ENCODE assay signal across 8 cellular contexts in genomic region chr3:43296565-43296964, GRCh38. TPM values are rescaled to one million over a fixed set of nuclear protein-coding genes. Genes with fewer than 3 reads are reported as not detected.
DNase-seq lines count a peak whose midpoint lies in the region; ATAC-seq and TF ChIP-seq lines count a peak whose summit lies in the region.

No MANE protein-coding gene starts in this region.

- peaks cover 5% of the 10 kb centered on the region for H3K4me1 ChIP-seq in osteoblast (ENCODE audit: insufficient read depth, low read length)

- peak overlapping the region; percentile 60 for H3K4me3 Mint-ChIP-seq in activated B cell treated with CpG ODN at 0.5 μM for 24 hours

- H4K20me1 ChIP-seq in osteoblast (ENCODE audit: insufficient read depth, low read length): peaks cover 22% of the 10 kb centered on the region

- H3K27me3 ChIP-seq in osteoblast (ENCODE audit: insufficient read depth, low read length): no peaks in the 10 kb centered on the region

- H3K79me2 ChIP-seq in osteoblast (ENCODE audit: insufficient read depth, low read length): peaks cover 84% of the 10 kb centered on the region

- peak overlapping the region; percentile 79 for H3K27ac Mint-ChIP-seq in activated B cell treated with CpG ODN at 0.5 μM for 24 hours

- peak; percentile 33 to 62 for DNase-seq in activated CD8-positive, alpha-beta memory T cell treated with anti-CD3 and anti-CD28 coated beads for 4 hours (ENCODE audit: low read depth in 2 of 2)
- DNase-seq in activated CD8-positive, alpha-beta memory T cell treated with anti-CD3 and anti-CD28 coated beads for 24 hours: no peak
- DNase-seq in activated B cell treated with CpG ODN at 0.5 μM for 24 hours: no peak
- peak; percentile 12 to 34 for DNase-seq in erythroblast (lab: John Stamatoyannopoulos, UW)
- DNase-seq in stimulated activated CD8-positive, alpha-beta memory T cell treated with anti-CD3 and anti-CD28 coated beads, Interleukin-7, amount 100 ng/mL, for 48 hours (ENCODE audit: extremely low read depth in 1 of 2, low read depth in 1 of 2): peak; percentile 13 to 40
- no peak for DNase-seq in COLO668 (lab: John Stamatoyannopoulos, UW; ENCODE audit: unreplicated experiment)
- no peak for DNase-seq in osteoblast (ENCODE audit: insufficient read length, low spot score, missing footprints)

- CTCF ChIA-PET in activated B cell treated with CpG ODN at 0.5 μM for 24 hours (lab: Charles Lee): interaction anchor here (0.6 to 1.5 kb wide), 2 partner anchors 10 to 80 kb away, joined by 3 to 5 read pairs; partner anchors contain the start of gene SNRK

- no peaks in the 10 kb centered on the region for H3K9me3 Mint-ChIP-seq in activated B cell treated with CpG ODN at 0.5 μM for 24 hours

- ATAC-seq in HG03378 (IDR thresholded peaks at IDR 0.05; ENCODE audit: unreplicated experiment) (peak; percentile 88), activated B cell treated with CpG ODN at 0.5 μM for 24 hours (ENCODE audit: low read depth) (peak; percentile 98)

- H3K4me1 Mint-ChIP-seq in activated B cell treated with CpG ODN at 0.5 μM for 24 hours: peaks cover 74% of the 10 kb centered on the region

- no peak overlapping the region for H3K27ac ChIP-seq in osteoblast (ENCODE audit: low read depth, low read length)

- no peaks in the 10 kb centered on the region for H3K27me3 Mint-ChIP-seq in activated B cell treated with CpG ODN at 0.5 μM for 24 hours

- TF ChIP-seq CTCF in activated B cell treated with CpG ODN at 0.5 μM for 24 hours (IDR thresholded peaks at IDR 0.05) (no peak), osteoblast (IDR thresholded peaks at IDR 0.05; ENCODE audit: extremely low read depth, low read depth, low read length) (no peak)

- intact Hi-C loops in activated B cell treated with CpG ODN at 0.5 μM for 24 hours (cut with micrococcal nuclease): loop anchor here (1.0 to 2.0 kb wide), 2 partner anchors 8 to 14 kb away; no protein-coding TSS in a partner anchor

- TF ChIP-seq POLR2A in erythroblast (IDR thresholded peaks at IDR 0.05; ENCODE audit: low read length): no peak

- no peak overlapping the region for H2AFZ ChIP-seq in osteoblast (ENCODE audit: low read length)

- H3K4me2 ChIP-seq in osteoblast (ENCODE audit: insufficient read depth, low read length): no peak overlapping the region

- H3K4me3 ChIP-seq in osteoblast (ENCODE audit: insufficient read depth, low read length): no peak overlapping the region

- H3K36me3 Mint-ChIP-seq in activated B cell treated with CpG ODN at 0.5 μM for 24 hours (ENCODE audit: low read depth): peaks cover 9% of the 10 kb centered on the region

- H3K36me3 ChIP-seq in osteoblast (ENCODE audit: insufficient read depth, low read length): no peaks in the 10 kb centered on the region

- POLR2A ChIA-PET in activated B cell treated with CpG ODN at 0.5 μM for 24 hours (lab: Charles Lee): interaction anchor here (0.6 to 3.7 kb wide), 3 partner anchors 10 to 706 kb away, joined by 4 to 22 read pairs (median 5); partner anchors contain the start of genes SNRK and SS18L2

- no peaks in the 10 kb centered on the region for H3K9me3 ChIP-seq in osteoblast (ENCODE audit: low read depth, low read length)

RNA-seq across cellular contexts. Expression of gene SNRK, which starts 10.2 kb away (rescaled TPM):
- total RNA-seq in activated B cell treated with CpG ODN at 0.5 μM for 24 hours (31.1 TPM in 2 replicates), osteoblast (23.3 and 26.1 TPM in 2 replicates)

Comparison
In these comparisons a context has a peak if more than half of its experiments do, and no peak if none do; other contexts are left out.
1. DNase-seq: peak in activated CD8-positive, alpha-beta memory T cell treated with anti-CD3 and anti-CD28 coated beads for 4 hours (2 of 2), erythroblast (2 of 2) and stimulated activated CD8-positive, alpha-beta memory T cell treated with anti-CD3 and anti-CD28 coated beads, Interleukin-7, amount 100 ng/mL, for 48 hours (2 of 2); none in activated CD8-positive, alpha-beta memory T cell treated with anti-CD3 and anti-CD28 coated beads for 24 hours (single experiment), activated B cell treated with CpG ODN at 0.5 μM for 24 hours (single experiment), COLO668 (single experiment) and osteoblast (single experiment).